In genomic region chr11:101835465-101836063, GRCh38 we compare ENCODE assay signal across 26 cellular contexts.
"Had no signal": no experiment of that assay in that cellular context is flagged by ENCODE, and none has a peak within 500 bp of the region (broad histone marks: within the 10 kb centered on the region; RNA-seq: fewer than 3 reads in every experiment).

No MANE protein-coding gene starts in this region.

- H3K27ac ChIP-seq: adrenal gland, Peyer's patch, RWPE1, SJCRH30, VCaP had no signal

- H3K4me2 ChIP-seq: SK-N-SH had no signal

- H3K36me3 ChIP-seq: adrenal gland, Peyer's patch, SJCRH30 had no signal

- DNase-seq: activated CD4-positive, alpha-beta memory T cell treated with anti-CD3 and anti-CD28 coated beads, Interleukin-2, amount 10 ng/mL, durations not matched to agents 7 days and 5 days; activated CD4-positive, alpha-beta T cell treated with anti-CD3 and anti-CD28 coated beads, Interleukin-2, amount 50 U/mL, for 1 hour; activated CD4-positive, CD25-positive, alpha-beta regulatory T cell; activated gamma-delta T cell treated with Interleukin-2 at 50 U/mL for 16 hours; activated naive CD4-positive, alpha-beta T cell treated with anti-CD3 and anti-CD28 coated beads, Interleukin-2, amount 10 ng/mL, durations not matched to agents 7 days and 5 days; activated naive CD8-positive, alpha-beta T cell treated with anti-CD3 and anti-CD28 coated beads for 36 hours; activated T-cell treated with anti-CD3 and anti-CD28 coated beads for 4 hours; activated T-cell treated with anti-CD3 and anti-CD28 coated beads, Interleukin-2, amount 50 U/mL, for 48 hours; adrenal gland; anterior cingulate cortex; caudate nucleus; MM.1S; NCI-H1105; NCI-H1436; NCI-H187; NCI-H2081; NCI-H526 treated with DMSO at 0.1 percent for 48 hours; NCI-H82; Peyer's patch; Right ventricle myocardium superior; SJCRH30; SK-N-SH; T-helper 1 cell had no signal

- H3K4me3 ChIP-seq: adrenal gland, Peyer's patch, SJCRH30 had no signal

- H3K9me3 ChIP-seq: adrenal gland, Peyer's patch, SJCRH30, SK-N-SH had no signal

- H3K9me2 ChIP-seq: SK-N-SH had no signal

- H3K27me3 ChIP-seq: adrenal gland, Peyer's patch, SJCRH30 had no signal

- H3K4me1 ChIP-seq: adrenal gland, Peyer's patch, SJCRH30 had no signal

- ATAC-seq: activated T-helper 17 cell treated with anti-CD3 and anti-CD28 coated beads, Interleukin-2, amount 50 U/mL, for 72 hours had no signal
